1 cellular context compared by ENCODE assay signal in the genomic region with DNA sequence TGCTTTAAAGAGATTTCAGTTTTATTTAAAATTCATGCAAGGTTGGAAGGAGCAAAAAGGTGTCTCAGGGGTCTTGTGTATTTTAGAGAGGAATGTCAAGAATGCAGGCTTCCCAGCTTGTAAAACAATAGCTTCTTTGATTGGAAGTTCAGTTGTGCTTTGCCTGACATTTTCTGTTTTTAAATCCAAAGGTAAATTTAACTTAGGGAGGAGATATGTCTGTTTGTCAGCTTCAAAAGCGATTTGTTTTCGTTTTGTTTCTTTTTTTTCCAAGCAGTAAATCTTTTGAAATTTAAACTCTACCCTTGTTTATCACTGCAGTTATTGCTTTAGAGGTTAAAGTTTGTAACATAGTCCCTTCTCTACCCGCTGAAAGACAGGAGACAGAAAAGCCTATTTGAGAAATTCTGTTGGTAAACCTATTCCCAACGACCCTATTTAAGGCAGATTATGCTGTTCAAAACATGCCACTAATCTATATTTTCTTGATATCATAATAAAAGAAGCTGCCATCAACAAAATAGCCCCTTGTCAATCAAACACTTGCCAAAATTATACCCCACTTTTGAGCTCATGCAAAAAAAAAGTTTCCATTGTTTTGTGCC.
A peak's percentile ranks its signal among the peaks of the same experiment; 100 is the strongest.
TF ChIP-seq lines count a peak whose summit lies in the region.

No MANE protein-coding gene starts in this region.

TF ChIP-seq in HepG2, 621 proteins besides CTCF, POLR2A, EP300 and RAD21 (continued from another document and continues in another):
- TF ChIP-seq E2F1 (CRISPR knock-in tag; IDR thresholded peaks at IDR 0.05) (no peak), ZNF552 (CRISPR knock-in tag; IDR thresholded peaks at IDR 0.05; ENCODE audit: borderline replicate concordance) (no peak), ZNF30 (CRISPR knock-in tag; IDR thresholded peaks at IDR 0.05) (no peak), SOX13 (IDR thresholded peaks at IDR 0.05) (peak; percentile 91), SOX13 (CRISPR knock-in tag; conservative IDR thresholded peaks at IDR 0.05 in 1 of 2, IDR thresholded peaks at IDR 0.05 in 1 of 2) (peak in 1 of 2 experiments; percentile 98; a peak in 2 of 4 replicates), ISX (CRISPR knock-in tag; conservative IDR thresholded peaks at IDR 0.05) (no peak), ZNF354B (CRISPR knock-in tag; IDR thresholded peaks at IDR 0.05) (no peak), PHF21A (CRISPR knock-in tag; IDR thresholded peaks at IDR 0.05) (peak; percentile 83), ZNF609 (CRISPR knock-in tag; IDR thresholded peaks at IDR 0.05; ENCODE audit: borderline replicate concordance) (peak; percentile 97), GZF1 (CRISPR knock-in tag; IDR thresholded peaks at IDR 0.05) (no peak), IRX3 (CRISPR knock-in tag; IDR thresholded peaks at IDR 0.05; ENCODE audit: borderline replicate concordance, low read depth) (no peak), ZC3H4 (CRISPR knock-in tag; IDR thresholded peaks at IDR 0.05; ENCODE audit: borderline replicate concordance) (no peak), SNRNP70 (IDR thresholded peaks at IDR 0.05; ENCODE audit: low read depth, low read length) (no peak), DNMT1 (CRISPR knock-in tag; IDR thresholded peaks at IDR 0.05) (no peak), ZNF577 (CRISPR knock-in tag; IDR thresholded peaks at IDR 0.05; ENCODE audit: borderline replicate concordance, low read depth) (no peak), TERF1 (CRISPR knock-in tag; IDR thresholded peaks at IDR 0.05) (no peak), ZNF660 (CRISPR knock-in tag; IDR thresholded peaks at IDR 0.05; ENCODE audit: borderline replicate concordance, low read depth) (no peak), ZNF720 (CRISPR knock-in tag; IDR thresholded peaks at IDR 0.05) (no peak), CENPBD1 (CRISPR knock-in tag; IDR thresholded peaks at IDR 0.05; ENCODE audit: borderline replicate concordance, low read depth) (no peak), ZNF10 (CRISPR knock-in tag; IDR thresholded peaks at IDR 0.05; ENCODE audit: borderline replicate concordance, low read depth) (no peak), NR0B2 (CRISPR knock-in tag; IDR thresholded peaks at IDR 0.05) (no peak), YEATS2 (CRISPR knock-in tag; IDR thresholded peaks at IDR 0.05; ENCODE audit: borderline replicate concordance) (peak; percentile 43; the same call in 1 of the 2 replicates), ZNF644 (CRISPR knock-in tag; IDR thresholded peaks at IDR 0.05; ENCODE audit: low read depth) (0 out of 2 replicates have a peak, but pooled peaks have one; percentile 11), ZFP36 (IDR thresholded peaks at IDR 0.05; ENCODE audit: borderline replicate concordance, low read depth, low read length, partially characterized antibody) (no peak), HIVEP1 (CRISPR knock-in tag; IDR thresholded peaks at IDR 0.05) (no peak), KLF9 (CRISPR knock-in tag; IDR thresholded peaks at IDR 0.05; ENCODE audit: low read depth) (no peak), ELF1 (CRISPR knock-in tag; IDR thresholded peaks at IDR 0.05) (peak; percentile 33; the same call in 1 of the 2 replicates), STAT6 (CRISPR knock-in tag; IDR thresholded peaks at IDR 0.05; ENCODE audit: borderline replicate concordance) (peak; percentile 93), PBX2 (CRISPR knock-in tag; IDR thresholded peaks at IDR 0.05) (peak; percentile 58; the same call in 1 of the 2 replicates), GATAD2A (CRISPR knock-in tag; IDR thresholded peaks at IDR 0.05) (peak; percentile 98), HCFC1 (IDR thresholded peaks at IDR 0.05; ENCODE audit: low read depth, low read length) (no peak), TCF7L2 (IDR thresholded peaks at IDR 0.05; ENCODE audit: low read depth, low read length) (peak; percentile 99)
- TF ChIP-seq, protein P1, sequence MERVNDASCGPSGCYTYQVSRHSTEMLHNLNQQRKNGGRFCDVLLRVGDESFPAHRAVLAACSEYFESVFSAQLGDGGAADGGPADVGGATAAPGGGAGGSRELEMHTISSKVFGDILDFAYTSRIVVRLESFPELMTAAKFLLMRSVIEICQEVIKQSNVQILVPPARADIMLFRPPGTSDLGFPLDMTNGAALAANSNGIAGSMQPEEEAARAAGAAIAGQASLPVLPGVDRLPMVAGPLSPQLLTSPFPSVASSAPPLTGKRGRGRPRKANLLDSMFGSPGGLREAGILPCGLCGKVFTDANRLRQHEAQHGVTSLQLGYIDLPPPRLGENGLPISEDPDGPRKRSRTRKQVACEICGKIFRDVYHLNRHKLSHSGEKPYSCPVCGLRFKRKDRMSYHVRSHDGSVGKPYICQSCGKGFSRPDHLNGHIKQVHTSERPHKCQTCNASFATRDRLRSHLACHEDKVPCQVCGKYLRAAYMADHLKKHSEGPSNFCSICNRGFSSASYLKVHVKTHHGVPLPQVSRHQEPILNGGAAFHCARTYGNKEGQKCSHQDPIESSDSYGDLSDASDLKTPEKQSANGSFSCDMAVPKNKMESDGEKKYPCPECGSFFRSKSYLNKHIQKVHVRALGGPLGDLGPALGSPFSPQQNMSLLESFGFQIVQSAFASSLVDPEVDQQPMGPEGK (CRISPR knock-in tag; IDR thresholded peaks at IDR 0.05) = peak; percentile 61
- TF ChIP-seq, protein P2, sequence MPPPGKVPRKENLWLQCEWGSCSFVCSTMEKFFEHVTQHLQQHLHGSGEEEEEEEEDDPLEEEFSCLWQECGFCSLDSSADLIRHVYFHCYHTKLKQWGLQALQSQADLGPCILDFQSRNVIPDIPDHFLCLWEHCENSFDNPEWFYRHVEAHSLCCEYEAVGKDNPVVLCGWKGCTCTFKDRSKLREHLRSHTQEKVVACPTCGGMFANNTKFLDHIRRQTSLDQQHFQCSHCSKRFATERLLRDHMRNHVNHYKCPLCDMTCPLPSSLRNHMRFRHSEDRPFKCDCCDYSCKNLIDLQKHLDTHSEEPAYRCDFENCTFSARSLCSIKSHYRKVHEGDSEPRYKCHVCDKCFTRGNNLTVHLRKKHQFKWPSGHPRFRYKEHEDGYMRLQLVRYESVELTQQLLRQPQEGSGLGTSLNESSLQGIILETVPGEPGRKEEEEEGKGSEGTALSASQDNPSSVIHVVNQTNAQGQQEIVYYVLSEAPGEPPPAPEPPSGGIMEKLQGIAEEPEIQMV (CRISPR knock-in tag; IDR thresholded peaks at IDR 0.05; ENCODE audit: low read depth) = no peak
- TF ChIP-seq, protein P3, sequence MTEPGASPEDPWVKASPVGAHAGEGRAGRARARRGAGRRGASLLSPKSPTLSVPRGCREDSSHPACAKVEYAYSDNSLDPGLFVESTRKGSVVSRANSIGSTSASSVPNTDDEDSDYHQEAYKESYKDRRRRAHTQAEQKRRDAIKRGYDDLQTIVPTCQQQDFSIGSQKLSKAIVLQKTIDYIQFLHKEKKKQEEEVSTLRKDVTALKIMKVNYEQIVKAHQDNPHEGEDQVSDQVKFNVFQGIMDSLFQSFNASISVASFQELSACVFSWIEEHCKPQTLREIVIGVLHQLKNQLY (CRISPR knock-in tag; IDR thresholded peaks at IDR 0.05) = peak; percentile 77
- TF ChIP-seq, protein P4, sequence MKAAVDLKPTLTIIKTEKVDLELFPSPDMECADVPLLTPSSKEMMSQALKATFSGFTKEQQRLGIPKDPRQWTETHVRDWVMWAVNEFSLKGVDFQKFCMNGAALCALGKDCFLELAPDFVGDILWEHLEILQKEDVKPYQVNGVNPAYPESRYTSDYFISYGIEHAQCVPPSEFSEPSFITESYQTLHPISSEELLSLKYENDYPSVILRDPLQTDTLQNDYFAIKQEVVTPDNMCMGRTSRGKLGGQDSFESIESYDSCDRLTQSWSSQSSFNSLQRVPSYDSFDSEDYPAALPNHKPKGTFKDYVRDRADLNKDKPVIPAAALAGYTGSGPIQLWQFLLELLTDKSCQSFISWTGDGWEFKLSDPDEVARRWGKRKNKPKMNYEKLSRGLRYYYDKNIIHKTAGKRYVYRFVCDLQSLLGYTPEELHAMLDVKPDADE (CRISPR knock-in tag; IDR thresholded peaks at IDR 0.05) = no peak
